21 cellular contexts compared by ENCODE assay signal in the genomic region with DNA sequence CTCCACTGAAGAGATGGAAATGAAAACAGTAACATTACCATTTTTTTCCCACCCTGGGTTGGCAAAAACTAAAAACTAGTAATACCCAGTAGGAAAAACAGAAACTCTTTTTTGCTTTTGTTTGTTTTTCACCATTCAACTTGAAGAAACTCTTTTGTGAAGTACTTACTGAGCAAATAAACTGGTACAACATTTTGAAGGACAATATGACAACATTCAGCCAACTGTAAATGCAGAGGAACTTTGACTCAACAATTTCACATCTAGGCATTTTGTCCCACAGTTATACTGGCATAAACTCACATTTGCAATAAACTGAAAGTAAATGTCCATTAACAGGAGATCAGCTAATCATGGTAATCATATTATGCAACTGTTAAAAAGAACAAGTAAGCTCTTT.
"Had no signal": no experiment of that assay in that cellular context is flagged by ENCODE, and none has a peak within 500 bp of the region (broad histone marks: within the 10 kb centered on the region; RNA-seq: fewer than 3 reads in every experiment).

No MANE protein-coding gene starts in this region.

- H3K36me3 ChIP-seq: adrenal gland had no signal

- H3K4me1 ChIP-seq: adrenal gland had no signal

- H3K4me3 Mint-ChIP-seq: activated CD8-positive, alpha-beta T cell treated with anti-CD3 and anti-CD28 coated beads, Interleukin-2, amount 10 ng/mL, durations not matched to agents 7 days and 5 days; activated naive CD8-positive, alpha-beta T cell treated with anti-CD3 and anti-CD28 coated beads, Interleukin-2, amount 10 ng/mL, durations not matched to agents 7 days and 5 days; T-helper 1 cell treated with Interleukin-12 subunit alpha and Interleukin-12 subunit beta and Interleukin-4 antibody, amounts not matched to agents 30 μg/mL and 1 μg/mL, for 36 hours had no signal

- ATAC-seq: activated CD8-positive, alpha-beta T cell treated with anti-CD3 and anti-CD28 coated beads, Interleukin-2, amount 10 ng/mL, durations not matched to agents 7 days and 5 days had no signal

- FAIRE-seq: RCC 7860 had no signal

- H3K4me3 ChIP-seq: adrenal gland had no signal

- H3K9me3 ChIP-seq: adrenal gland had no signal

- H3K9me3 Mint-ChIP-seq: activated naive CD8-positive, alpha-beta T cell treated with anti-CD3 and anti-CD28 coated beads, Interleukin-2, amount 10 ng/mL, durations not matched to agents 7 days and 5 days; T-helper 1 cell treated with Interleukin-12 subunit alpha and Interleukin-12 subunit beta and Interleukin-4 antibody, amounts not matched to agents 30 μg/mL and 1 μg/mL, for 36 hours had no signal

- H3K27ac ChIP-seq: adrenal gland had no signal

- DNase-seq: activated CD4-positive, alpha-beta T cell treated with anti-CD3 and anti-CD28 coated beads for 48 hours; activated CD4-positive, alpha-beta T cell treated with anti-CD3 and anti-CD28 coated beads, Interleukin-2, amount 50 U/mL, for 4 hours; activated CD4-positive, CD25-positive, alpha-beta regulatory T cell treated with anti-CD3 and anti-CD28 coated beads, Interleukin-2, amount 50 U/mL, for 72 hours; activated CD8-positive, alpha-beta memory T cell treated with anti-CD3 and anti-CD28 coated beads, Interleukin-2, amount 50 U/mL, for 48 hours; activated CD8-positive, alpha-beta T cell treated with anti-CD3 and anti-CD28 coated beads, Interleukin-2, amount 10 ng/mL, durations not matched to agents 7 days and 5 days; activated naive CD4-positive, alpha-beta T cell treated with anti-CD3 and anti-CD28 coated beads, Interleukin-2, amount 50 U/mL, for 16 hours; activated naive CD8-positive, alpha-beta T cell treated with anti-CD3 and anti-CD28 coated beads, Interleukin-2, amount 10 ng/mL, durations not matched to agents 7 days and 5 days; activated T-cell treated with anti-CD3 and anti-CD28 coated beads, Interleukin-2, amount 50 U/mL, for 1 hour; adrenal gland; anterior cingulate cortex; Kasumi-1; NCI-H1092; NCI-H1417; NCI-H1930; NCI-H2171 treated with DMSO at 0.1 percent for 48 hours; NCI-H226; NCI-H69; NK-92 treated with Interleukin-12 subunit alpha and Interleukin-12 subunit beta, amount 100 ng/mL, for 24 hours; SHP77 treated with DMSO at 0.1 percent for 48 hours had no signal

- H3K27ac Mint-ChIP-seq: activated CD8-positive, alpha-beta T cell treated with anti-CD3 and anti-CD28 coated beads, Interleukin-2, amount 10 ng/mL, durations not matched to agents 7 days and 5 days; activated naive CD8-positive, alpha-beta T cell treated with anti-CD3 and anti-CD28 coated beads, Interleukin-2, amount 10 ng/mL, durations not matched to agents 7 days and 5 days; T-helper 1 cell treated with Interleukin-12 subunit alpha and Interleukin-12 subunit beta and Interleukin-4 antibody, amounts not matched to agents 30 μg/mL and 1 μg/mL, for 36 hours had no signal

- H3K27me3 ChIP-seq: adrenal gland had no signal

- H3K27me3 Mint-ChIP-seq: activated naive CD8-positive, alpha-beta T cell treated with anti-CD3 and anti-CD28 coated beads, Interleukin-2, amount 10 ng/mL, durations not matched to agents 7 days and 5 days had no signal
